ENCODE assay signal across 9 cellular contexts in the genomic region with DNA sequence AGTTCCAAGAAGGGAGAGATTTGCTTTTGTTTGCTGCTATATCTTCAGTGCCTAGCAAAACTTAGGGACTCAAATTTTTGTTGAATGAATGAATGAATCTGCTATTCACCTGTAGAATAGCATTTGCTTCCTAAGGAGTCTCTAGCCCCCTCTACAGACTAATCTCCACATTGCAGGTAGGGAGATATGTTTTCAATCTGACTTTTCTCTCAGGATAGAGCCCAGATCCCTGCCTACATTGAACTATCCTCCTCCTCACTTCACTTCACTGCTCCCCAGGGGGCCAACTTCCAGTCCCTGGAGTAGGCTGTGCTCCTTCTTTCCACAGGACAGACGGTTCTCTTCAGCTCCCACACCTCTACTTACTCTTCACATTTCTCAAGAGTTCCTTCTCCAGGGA.
A peak's percentile ranks its signal among the peaks of the same experiment; 100 is the strongest.
DNase-seq lines count a peak whose midpoint lies in the region; ATAC-seq and TF ChIP-seq lines count a peak whose summit lies in the region.
"Had no signal": no experiment of that assay in that cellular context is flagged by ENCODE, and none has a peak within 500 bp of the region (broad histone marks: within the 10 kb centered on the region; RNA-seq: fewer than 3 reads in every experiment).

No MANE protein-coding gene starts in this region.

- TF ChIP-seq CTCF in C4-2B (conservative IDR thresholded peaks at IDR 0.05): peak; percentile 64
- peak; percentile 64 for TF ChIP-seq CTCF in Panc1 (IDR thresholded peaks at IDR 0.05)
- TF ChIP-seq CTCF in foreskin fibroblast (IDR thresholded peaks at IDR 0.05; ENCODE audit: low read depth, low read length): peak; percentile 43

- no peaks in the 10 kb centered on the region for H3K27me3 ChIP-seq in Panc1 (ENCODE audit: control insufficient read depth, insufficient read depth, low read length)

- no peaks in the 10 kb centered on the region for H3K4me1 ChIP-seq in Panc1 (ENCODE audit: control insufficient read depth, insufficient read depth, low read length)

- no peaks in the 10 kb centered on the region for H3K36me3 ChIP-seq in Panc1 (ENCODE audit: control insufficient read depth, insufficient read depth, low read length)

- POLR2A ChIA-PET in Panc1 (lab: Charles Lee): no interaction called here

- CTCF ChIA-PET in Panc1 (lab: Charles Lee): no interaction called here

- no peak overlapping the region for H3K4me3 ChIP-seq in Panc1 (ENCODE audit: low read depth in 2 of 2, low read length in 2 of 2)
- H3K4me3 ChIP-seq in foreskin fibroblast (ENCODE audit: low read depth in 1 of 2, low read length in 2 of 2): no peak overlapping the region

- in situ Hi-C loops in Panc1 (cut with HindIII; ENCODE audit: low pct_unique_long_range_greater_than_20kb, low sequenced_read_pairs): no loop called here

- no peak overlapping the region for H3K27ac ChIP-seq in C4-2B
- H3K27ac ChIP-seq in Panc1 (ENCODE audit: low read length): no peak overlapping the region

- DNase-seq in Panc1 (ENCODE audit: low read depth, low spot score) (no peak), foreskin fibroblast (peak in 1 of 2 donors; percentile 66), NCI-H187 treated with DMSO at 0.1 percent for 48 hours (lab: John Stamatoyannopoulos, UW) (no peak), COR-L47 (lab: John Stamatoyannopoulos, UW) (no peak), NCI-H1092 (lab: John Stamatoyannopoulos, UW) (no peak)
- DNase-seq: activated effector memory CD4-positive, alpha-beta T cell treated with Interleukin-2 at 50 U/mL for 16 hours had no signal

- no TSS peak for BruUV-seq in Panc1 (replicated peaks; lab: Mats Ljungman, UMichigan)

- intact Hi-C loops in Panc1 (cut with micrococcal nuclease; ENCODE audit: unreplicated experiment): no loop called here

- ATAC-seq in GM21786 (IDR thresholded peaks at IDR 0.05; ENCODE audit: unreplicated experiment) (peak; percentile 44), Panc1 (no peak), GM21737 (IDR thresholded peaks at IDR 0.05; ENCODE audit: unreplicated experiment) (no peak)

- H3K9me3 ChIP-seq in Panc1 (ENCODE audit: control insufficient read depth, insufficient read depth, low read depth, low read length): no peaks in the 10 kb centered on the region
